9 cellular contexts compared by ENCODE assay signal in genomic region chr2:84856785-84857184, GRCh38. TPM values are rescaled to one million over a fixed set of nuclear protein-coding genes. Genes with fewer than 3 reads are reported as not detected.
DNase-seq lines count a peak whose midpoint lies in the region; ATAC-seq and TF ChIP-seq lines count a peak whose summit lies in the region.
"Had no signal": no experiment of that assay in that cellular context is flagged by ENCODE, and none has a peak within 500 bp of the region (broad histone marks: within the 10 kb centered on the region; RNA-seq: fewer than 3 reads in every experiment).

No MANE protein-coding gene starts in this region.

- peaks cover 21% of the 10 kb centered on the region for H3K36me3 Mint-ChIP-seq in activated naive CD4-positive, alpha-beta T cell treated with anti-CD3 and anti-CD28 coated beads, Interleukin-2, amount 50 U/mL, for 24 hours

- DNase-seq in stimulated activated CD4-positive, alpha-beta T cell treated with anti-CD3 and anti-CD28 coated beads, Interleukin-4, amount 100 ng/mL, for 24 hours: peak; percentile 54
- DNase-seq in stimulated activated CD4-positive, alpha-beta T cell treated with anti-CD3 and anti-CD28 coated beads, Interleukin-2, amount 100 ng/mL, for 48 hours: no peak
- DNase-seq in NOMO-1 treated with DMSO at 0.1 percent for 48 hours (lab: John Stamatoyannopoulos, UW; ENCODE audit: unreplicated experiment): peak; percentile 86
- DNase-seq in GM10266 (ENCODE audit: extremely low spot score): no peak
- DNase-seq in left ventricle myocardium superior: no peak
- DNase-seq: MM.1S had no signal

- H3K4me1 Mint-ChIP-seq in activated naive CD4-positive, alpha-beta T cell treated with anti-CD3 and anti-CD28 coated beads, Interleukin-2, amount 50 U/mL, for 24 hours: peaks cover 95% of the 10 kb centered on the region

- ATAC-seq in GM21723 (IDR thresholded peaks at IDR 0.05; ENCODE audit: unreplicated experiment) (no peak), HG02642 (IDR thresholded peaks at IDR 0.05; ENCODE audit: poor library complexity, unreplicated experiment) (no peak), left ventricle myocardium superior (no peak)

- intact Hi-C loops in left ventricle myocardium superior (cut with micrococcal nuclease): loop anchor here (5.0 kb wide), 1 partner anchor 359 kb away; no protein-coding TSS in a partner anchor

- TF ChIP-seq CTCF in GM10266 (IDR thresholded peaks at IDR 0.05; ENCODE audit: control insufficient read depth, insufficient read depth, low read depth, missing control alignments): no peak

- H3K27me3 Mint-ChIP-seq in activated naive CD4-positive, alpha-beta T cell treated with anti-CD3 and anti-CD28 coated beads, Interleukin-2, amount 50 U/mL, for 24 hours: no peaks in the 10 kb centered on the region

- H3K9me3 Mint-ChIP-seq in activated naive CD4-positive, alpha-beta T cell treated with anti-CD3 and anti-CD28 coated beads, Interleukin-2, amount 50 U/mL, for 24 hours: peaks cover 6% of the 10 kb centered on the region

- peak overlapping the region; percentile 67 for H3K4me3 Mint-ChIP-seq in activated naive CD4-positive, alpha-beta T cell treated with anti-CD3 and anti-CD28 coated beads, Interleukin-2, amount 50 U/mL, for 24 hours

- peak overlapping the region; percentile 97 for H3K27ac Mint-ChIP-seq in activated naive CD4-positive, alpha-beta T cell treated with anti-CD3 and anti-CD28 coated beads, Interleukin-2, amount 50 U/mL, for 24 hours

RNA-seq across cellular contexts. Expression of gene TRABD2A, which starts 24.1 kb away (rescaled TPM):
- total RNA-seq in left ventricle myocardium superior: 0.62 TPM

RNA-seq across cellular contexts. Expression of gene TMSB10, which starts 48.7 kb away (rescaled TPM):
- 450 TPM for total RNA-seq in left ventricle myocardium superior

Comparison
In these comparisons a context has a peak if more than half of its experiments do, and no peak if none do; other contexts are left out.
1. DNase-seq: peak in stimulated activated CD4-positive, alpha-beta T cell treated with anti-CD3 and anti-CD28 coated beads, Interleukin-4, amount 100 ng/mL, for 24 hours (single experiment) and NOMO-1 treated with DMSO at 0.1 percent for 48 hours (single experiment); none in stimulated activated CD4-positive, alpha-beta T cell treated with anti-CD3 and anti-CD28 coated beads, Interleukin-2, amount 100 ng/mL, for 48 hours (0 of 2), GM10266 (single experiment) and left ventricle myocardium superior (single experiment).